In the genomic region with DNA sequence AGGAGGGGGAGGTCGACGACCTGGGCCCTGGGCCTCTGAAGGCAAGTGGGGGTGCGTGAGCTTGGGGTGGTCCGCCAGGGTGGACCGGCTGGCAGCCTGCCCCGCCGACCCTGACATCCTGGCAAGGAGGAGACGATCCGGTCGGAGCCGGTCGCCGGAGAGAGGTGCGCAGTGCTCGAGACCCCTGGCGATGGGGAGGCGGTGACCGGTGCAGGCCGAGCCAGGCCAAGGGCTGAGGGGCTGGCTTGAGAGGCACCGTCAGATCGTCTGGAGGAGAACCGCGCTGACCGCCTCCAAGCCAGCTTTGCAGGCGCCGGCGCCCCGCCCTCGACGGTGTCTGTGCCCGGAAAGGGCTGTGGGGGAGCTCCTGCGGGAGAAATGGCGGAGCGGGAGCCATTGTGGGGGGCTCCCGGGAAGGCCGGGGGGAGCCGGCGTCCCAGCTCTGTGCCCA, we compare ENCODE assay signal across 8 cellular contexts. TPM values are rescaled to one million over a fixed set of nuclear protein-coding genes. Genes with fewer than 3 reads are reported as not detected.
DNase-seq lines count a peak whose midpoint lies in the region; ATAC-seq and TF ChIP-seq lines count a peak whose summit lies in the region.

No MANE protein-coding gene starts in this region.

- H3K4me3 ChIP-seq in HUES64 (ENCODE audit: low read length) = peak overlapping the region; percentile 87
- H3K4me3 ChIP-seq in cardiac fibroblast (replicated peaks in 1 of 2; ENCODE audit: low read depth in 2 of 2, low read length in 2 of 2) = peak overlapping the region; percentile 60
- H3K4me3 ChIP-seq in kidney epithelial cell (ENCODE audit: low read depth, low read length) = peak overlapping the region; percentile 53

- H3K27me3 ChIP-seq in HUES64 (ENCODE audit: insufficient read depth, low read length) (no peaks in the 10 kb centered on the region), kidney epithelial cell (ENCODE audit: control insufficient read depth, insufficient read depth, low read length) (no peaks in the 10 kb centered on the region)

- DNase-seq in AG08395 (ENCODE audit: low spot score) = peak; percentile 22
- peak; percentile 10 to 33 for DNase-seq in cardiac fibroblast (ENCODE audit: low read depth in 2 of 2)
- DNase-seq in kidney epithelial cell (ENCODE audit: low read depth) = no peak
- peak in 1 of 2 donors; percentile 12 for DNase-seq in stimulated activated naive CD8-positive, alpha-beta T cell treated with anti-CD3 and anti-CD28 coated beads, Interleukin-15, amount 100 ng/mL, for 72 hours
- no peak for DNase-seq in putamen (ENCODE audit: low spot score)

- no peaks in the 10 kb centered on the region for H3K27me3 Mint-ChIP-seq in stimulated activated naive CD8-positive, alpha-beta T cell treated with anti-CD3 and anti-CD28 coated beads, Interleukin-15, amount 100 ng/mL, for 72 hours

- peaks cover 5% of the 10 kb centered on the region; the same call in 1 of the 2 replicates for H3K4me1 ChIP-seq in HUES64 (ENCODE audit: insufficient read depth, low read length)

- WGBS in HUES64 = under 1% methylated on average over 38 of the region's 38 CpGs

- peak overlapping the region; percentile 81 to 85 for H3K27ac Mint-ChIP-seq in stimulated activated naive CD8-positive, alpha-beta T cell treated with anti-CD3 and anti-CD28 coated beads, Interleukin-15, amount 100 ng/mL, for 72 hours

- TF ChIP-seq CTCF in cardiac fibroblast (IDR thresholded peaks at IDR 0.05; ENCODE audit: low read depth, low read length) = no peak
- no peak for TF ChIP-seq CTCF in kidney epithelial cell (IDR thresholded peaks at IDR 0.05; ENCODE audit: insufficient read depth, low read length, poor library complexity, severe bottlenecking)

- H3K4me3 Mint-ChIP-seq in stimulated activated naive CD8-positive, alpha-beta T cell treated with anti-CD3 and anti-CD28 coated beads, Interleukin-15, amount 100 ng/mL, for 72 hours = peak overlapping the region; percentile 87 to 92

- peaks cover 15% of the 10 kb centered on the region for H3K4me1 Mint-ChIP-seq in stimulated activated naive CD8-positive, alpha-beta T cell treated with anti-CD3 and anti-CD28 coated beads, Interleukin-15, amount 100 ng/mL, for 72 hours

- H3K9me3 Mint-ChIP-seq in stimulated activated naive CD8-positive, alpha-beta T cell treated with anti-CD3 and anti-CD28 coated beads, Interleukin-15, amount 100 ng/mL, for 72 hours = no peaks in the 10 kb centered on the region

- peak overlapping the region; percentile 78 for H3K9ac ChIP-seq in HUES64 (ENCODE audit: low read depth, low read length)

- H3K27ac ChIP-seq in HUES64 (ENCODE audit: low read depth, low read length) = no peak overlapping the region

- ATAC-seq in stimulated activated naive CD8-positive, alpha-beta T cell treated with anti-CD3 and anti-CD28 coated beads, Interleukin-15, amount 100 ng/mL, for 72 hours = peak; percentile 69
- ATAC-seq in GM18520 (IDR thresholded peaks at IDR 0.05; ENCODE audit: unreplicated experiment) = no peak
- no peak for ATAC-seq in HG03139 (IDR thresholded peaks at IDR 0.05; ENCODE audit: unreplicated experiment)

- H3K9me3 ChIP-seq in HUES64 (ENCODE audit: insufficient read depth, low read depth, low read length) = no peaks in the 10 kb centered on the region

- peaks cover 28% of the 10 kb centered on the region for H3K36me3 ChIP-seq in HUES64 (ENCODE audit: insufficient read depth, low read length)
- no peaks in the 10 kb centered on the region for H3K36me3 ChIP-seq in kidney epithelial cell (ENCODE audit: control insufficient read depth, insufficient read depth, low read length)

RNA-seq across cellular contexts. Expression of a gene that starts 25.6 kb away (rescaled TPM):
- 9.3 TPM for polyA plus RNA-seq in HUES64 (2013, experiment 1 of 2)
- polyA plus RNA-seq in HUES64 (2013, experiment 2 of 2) = 9.3 TPM
- total RNA-seq in kidney epithelial cell = 3.1 and 9.5 TPM in 2 replicates

RNA-seq across cellular contexts. Expression of a gene that starts 33.9 kb away (rescaled TPM):
- polyA plus RNA-seq in HUES64 (2013, experiment 1 of 2) = 10.3 TPM
- polyA plus RNA-seq in HUES64 (2013, experiment 2 of 2) = 13.1 TPM
- 10.5 and 10.6 TPM in 2 replicates for total RNA-seq in kidney epithelial cell

Comparison
In these comparisons a context has a peak if more than half of its experiments do, and no peak if none do; other contexts are left out.
1. DNase-seq: peak in AG08395 (single experiment) and cardiac fibroblast (2 of 2); none in kidney epithelial cell (single experiment) and putamen (single experiment).
2. Peak in every context shown above with its lines, with median percentiles within 50 percentile points of each other: H3K4me3 ChIP-seq.